ENCODE assay signal across 21 cellular contexts in genomic region chr13:98189841-98190505, GRCh38. TPM values are rescaled to one million over a fixed set of nuclear protein-coding genes. Genes with fewer than 3 reads are reported as not detected.
A peak's percentile ranks its signal among the peaks of the same experiment; 100 is the strongest.
DNase-seq lines count a peak whose midpoint lies in the region; ATAC-seq and TF ChIP-seq lines count a peak whose summit lies in the region.
"Had no signal": no experiment of that assay in that cellular context is flagged by ENCODE, and none has a peak within 500 bp of the region (broad histone marks: within the 10 kb centered on the region; RNA-seq: fewer than 3 reads in every experiment).

No MANE protein-coding gene starts in this region.

- no peak overlapping the region for H3K4me3 ChIP-seq in endodermal cell (ENCODE audit: low read length)
- H3K4me3 ChIP-seq: colonic mucosa, mucosa of descending colon, ovary, smooth muscle cell had no signal

- H3K4me1 Mint-ChIP-seq in endodermal cell (peaks cover 17% of the 10 kb centered on the region), mesothelial cell of epicardium (peaks cover 75% of the 10 kb centered on the region)
- H3K4me1 Mint-ChIP-seq: activated T-helper 17 cell treated with anti-CD3 and anti-CD28 coated beads, Interleukin-2, amount 50 U/mL, for 72 hours had no signal

- H3K27me3 ChIP-seq in endodermal cell (ENCODE audit: control insufficient read depth, insufficient read depth, low read length, poor library complexity, severe bottlenecking) = no peaks in the 10 kb centered on the region
- H3K27me3 ChIP-seq: colonic mucosa, ovary had no signal

- peak overlapping the region; percentile 27 for H3K27ac Mint-ChIP-seq in endodermal cell
- peak overlapping the region; percentile 90 for H3K27ac Mint-ChIP-seq in mesothelial cell of epicardium
- H3K27ac Mint-ChIP-seq: activated CD8-positive, alpha-beta T cell treated with anti-CD3 and anti-CD28 coated beads, Interleukin-2, amount 10 ng/mL, durations not matched to agents 7 days and 5 days; activated T-helper 17 cell treated with anti-CD3 and anti-CD28 coated beads, Interleukin-2, amount 50 U/mL, for 72 hours had no signal

- peaks cover 6% of the 10 kb centered on the region for H3K4me1 ChIP-seq in endodermal cell (ENCODE audit: control insufficient read depth, insufficient read depth, low read length)
- H3K4me1 ChIP-seq: colonic mucosa had no signal

- DNase-seq in OCI-M1 (lab: John Stamatoyannopoulos, UW) (peak; percentile 49), endodermal cell (no peak), mesothelial cell of epicardium (ENCODE audit: low spot score in 2 of 2, unreplicated experiment in 2 of 2) (no peak), SIG-M5 (lab: John Stamatoyannopoulos, UW) (no peak)
- DNase-seq in stimulated activated CD4-positive, alpha-beta T cell treated with anti-CD3 and anti-CD28 coated beads, Interleukin-1b, Interleukin-23, amount 100 ng/mL, for 48 hours = no peak
- DNase-seq: activated CD8-positive, alpha-beta T cell treated with anti-CD3 and anti-CD28 coated beads, Interleukin-2, amount 10 ng/mL, durations not matched to agents 7 days and 5 days; colonic mucosa; erythroblast; mucosa of descending colon; stimulated activated naive CD8-positive, alpha-beta T cell treated with anti-CD3 and anti-CD28 coated beads, Interleukin-15, Interleukin-2, amounts not matched to agents 100 U/mL and 50 U/mL, for 24 hours; SW 1271; WERI-Rb-1 had no signal

- H3K9me3 Mint-ChIP-seq in endodermal cell (no peaks in the 10 kb centered on the region), mesothelial cell of epicardium (peaks cover 3% of the 10 kb centered on the region)
- H3K9me3 Mint-ChIP-seq: activated T-helper 17 cell treated with anti-CD3 and anti-CD28 coated beads, Interleukin-2, amount 50 U/mL, for 72 hours had no signal

- no peaks in the 10 kb centered on the region for H3K9me3 ChIP-seq in endodermal cell (ENCODE audit: control insufficient read depth, low read length)
- H3K9me3 ChIP-seq: colonic mucosa, mucosa of descending colon, ovary had no signal

- H3K27me3 Mint-ChIP-seq in endodermal cell (ENCODE audit: insufficient read depth) (no peaks in the 10 kb centered on the region), mesothelial cell of epicardium (ENCODE audit: low read depth) (no peaks in the 10 kb centered on the region)

- WGBS in endodermal cell (ENCODE audit: insufficient coverage in 1 of 2, insufficient read length in 1 of 2), 2 experiments = 97 to 100% methylated on average over 2 to 3 of the region's 4 CpGs

- ATAC-seq in GM18868 (IDR thresholded peaks at IDR 0.05; ENCODE audit: unreplicated experiment) = peak; percentile 55
- no peak for ATAC-seq in HG02973 (IDR thresholded peaks at IDR 0.05; ENCODE audit: unreplicated experiment)
- ATAC-seq in GM21423 (IDR thresholded peaks at IDR 0.05; ENCODE audit: unreplicated experiment) = no peak
- ATAC-seq: activated CD8-positive, alpha-beta T cell treated with anti-CD3 and anti-CD28 coated beads, Interleukin-2, amount 10 ng/mL, durations not matched to agents 7 days and 5 days; activated T-helper 17 cell treated with anti-CD3 and anti-CD28 coated beads, Interleukin-2, amount 50 U/mL, for 72 hours; mucosa of descending colon; stimulated activated naive CD8-positive, alpha-beta T cell treated with anti-CD3 and anti-CD28 coated beads, Interleukin-15, Interleukin-2, amounts not matched to agents 100 U/mL and 50 U/mL, for 24 hours had no signal

- H3K9ac ChIP-seq in endodermal cell (ENCODE audit: extremely low read depth, low read length, poor library complexity, severe bottlenecking) = no peak overlapping the region

- H3K36me3 Mint-ChIP-seq in endodermal cell (ENCODE audit: low read depth) = peaks cover 34% of the 10 kb centered on the region
- peaks cover 3% of the 10 kb centered on the region for H3K36me3 Mint-ChIP-seq in mesothelial cell of epicardium

- H3K27ac ChIP-seq in endodermal cell (ENCODE audit: low read depth, low read length) = no peak overlapping the region
- H3K27ac ChIP-seq: colonic mucosa, HL-60, ovary, WERI-Rb-1 had no signal

- peaks cover 41% of the 10 kb centered on the region for H3K36me3 ChIP-seq in endodermal cell (ENCODE audit: control insufficient read depth, insufficient read depth, low read length)
- H3K36me3 ChIP-seq: colonic mucosa, ovary had no signal

- peak; percentile 54 for TF ChIP-seq CTCF in endodermal cell (conservative IDR thresholded peaks at IDR 0.05)
- no peak for TF ChIP-seq CTCF in mesothelial cell of epicardium (IDR thresholded peaks at IDR 0.05; ENCODE audit: unreplicated experiment)

- H3K4me3 Mint-ChIP-seq in endodermal cell (no peak overlapping the region), mesothelial cell of epicardium (peak overlapping the region; percentile 43)
- H3K4me3 Mint-ChIP-seq: activated CD8-positive, alpha-beta T cell treated with anti-CD3 and anti-CD28 coated beads, Interleukin-2, amount 10 ng/mL, durations not matched to agents 7 days and 5 days; activated T-helper 17 cell treated with anti-CD3 and anti-CD28 coated beads, Interleukin-2, amount 50 U/mL, for 72 hours had no signal

RNA-seq across cellular contexts. Expression of gene RNF113B, which starts 12.9 kb away (rescaled TPM):
- total RNA-seq in endodermal cell (not detected), mesothelial cell of epicardium (not detected in 3 replicates)
- not detected for polyA plus RNA-seq in endodermal cell (2013, experiment 1 of 2)
- not detected for polyA plus RNA-seq in endodermal cell (2013, experiment 2 of 2)
- total RNA-seq: activated CD8-positive, alpha-beta T cell treated with anti-CD3 and anti-CD28 coated beads, Interleukin-2, amount 10 ng/mL, durations not matched to agents 7 days and 5 days; activated T-helper 17 cell treated with anti-CD3 and anti-CD28 coated beads, Interleukin-2, amount 50 U/mL, for 72 hours; colonic mucosa; mucosa of descending colon; NCI-H460; OCI-LY7; ovary; smooth muscle cell had no signal

RNA-seq across cellular contexts. Expression of gene FARP1, which starts 47.1 kb away (rescaled TPM):
- total RNA-seq in endodermal cell (100 to 1,000 TPM; 237 to 319 TPM), mesothelial cell of epicardium (267 to 289 TPM (median 285 TPM) in 3 replicates)
- polyA plus RNA-seq in endodermal cell (2013, experiment 1 of 2) = 114 TPM
- 116 TPM for polyA plus RNA-seq in endodermal cell (2013, experiment 2 of 2)
- total RNA-seq: OCI-LY7 had no signal
